Comparison of ENCODE assay signal across 20 cellular contexts in genomic region chr16:55756963-55757362, GRCh38.
A peak's percentile ranks its signal among the peaks of the same experiment; 100 is the strongest.
DNase-seq lines count a peak whose midpoint lies in the region; ATAC-seq and TF ChIP-seq lines count a peak whose summit lies in the region.
"Had no signal": no experiment of that assay in that cellular context is flagged by ENCODE, and none has a peak within 500 bp of the region (broad histone marks: within the 10 kb centered on the region; RNA-seq: fewer than 3 reads in every experiment).

No MANE protein-coding gene starts in this region.

- WGBS in right lobe of liver (ENCODE audit: insufficient coverage, low coverage, low lambda C conversion rate, missing lambda C conversion rate), result 69% methylated on average over 4 of the region's 4 CpGs
- WGBS in neuronal stem cell (ENCODE audit: extremely low coverage in 2 of 2, insufficient read length in 2 of 2, insufficient replicate concordance in 1 of 2), 2 donors, result no CpG with 5 or more reads among the region's 4 CpGs

- DNase-seq in HCEC 1CT, result peak; percentile 13
- DNase-seq in SKM-1 (lab: John Stamatoyannopoulos, UW; ENCODE audit: unreplicated experiment), result peak; percentile 53
- peak in 2 of 3 donors; percentile 58 to 73 for DNase-seq in right lobe of liver
- DNase-seq in neuronal stem cell (ENCODE audit: low spot score), result no peak
- no peak for DNase-seq in activated gamma-delta T cell treated with Interleukin-2 at 50 U/mL for 16 hours
- DNase-seq: Calu3; CD8-positive, alpha-beta memory T cell; DMS153; KG1; NCI-H1092; NCI-H1436; NCI-H187 treated with DMSO at 0.1 percent for 48 hours; NCI-H2107; OCI-M1; SW 1271; T-helper 17 cell had no signal

- H2BK12ac ChIP-seq in neuronal stem cell (ENCODE audit: low read length), result no peak overlapping the region

- intact Hi-C loops in right lobe of liver (cut with DNase I), result no loop called here

- no peak overlapping the region for H4K91ac ChIP-seq in neuronal stem cell (ENCODE audit: low read depth, low read length, poor library complexity)

- H4K8ac ChIP-seq in neuronal stem cell (ENCODE audit: low read depth, low read length), result no peak overlapping the region

- H2BK15ac ChIP-seq in neuronal stem cell (ENCODE audit: low read length), result no peak overlapping the region

- peak overlapping the region in 5 of 11 experiments; percentile 9 to 60 (median 48); a peak in 10 of 22 replicates for H3K27ac ChIP-seq in BLaER1 treated with 17β-estradiol and CSF1 and Interleukin-3, amounts not matched to agents 10 nM and 100 nM
- H3K27ac ChIP-seq in right lobe of liver, result peak overlapping the region in 1 of 3 donors; percentile 80
- no peak overlapping the region for H3K27ac ChIP-seq in neuronal stem cell (replicated peaks; ENCODE audit: low read length)

- no peaks in the 10 kb centered on the region for H3K36me3 ChIP-seq in BLaER1 treated with 17β-estradiol and CSF1 and Interleukin-3, amounts not matched to agents 10 nM and 100 nM
- H3K36me3 ChIP-seq in right lobe of liver (no peaks in the 10 kb centered on the region), neuronal stem cell (replicated peaks in 1 of 2; ENCODE audit: control insufficient read depth in 2 of 2, insufficient read depth in 2 of 2, low read length in 2 of 2) (no peaks in the 10 kb centered on the region)
- H3K36me3 ChIP-seq: HAP-1 had no signal

- no peaks in the 10 kb centered on the region for H3K27me3 ChIP-seq in BLaER1 treated with 17β-estradiol and CSF1 and Interleukin-3, amounts not matched to agents 10 nM and 100 nM
- H3K27me3 ChIP-seq in right lobe of liver (no peaks in the 10 kb centered on the region), neuronal stem cell (ENCODE audit: control insufficient read depth in 3 of 3, insufficient read depth in 3 of 3, low read depth in 1 of 3, low read length in 3 of 3) (peaks cover 0 to 11% (median 0%) of the 10 kb centered on the region in 3 experiments)

- no peak overlapping the region for H2AK5ac ChIP-seq in neuronal stem cell (ENCODE audit: low read depth, low read length)

- H3K4ac ChIP-seq in neuronal stem cell (ENCODE audit: low read length), result no peak overlapping the region

- peak overlapping the region in 1 of 11 experiments; percentile 3; a peak in 1 of 22 replicates for H3K9ac ChIP-seq in BLaER1 treated with 17β-estradiol and CSF1 and Interleukin-3, amounts not matched to agents 10 nM and 100 nM
- no peak overlapping the region for H3K9ac ChIP-seq in neuronal stem cell (ENCODE audit: low read depth, low read length, poor library complexity)

- H3K79me1 ChIP-seq in neuronal stem cell (ENCODE audit: low read depth, low read length), result no peaks in the 10 kb centered on the region

- no peak overlapping the region for H3K14ac ChIP-seq in neuronal stem cell (ENCODE audit: low read length)

- peaks cover 25 to 34% (median 30%) of the 10 kb centered on the region in 10 experiments for H3K4me1 ChIP-seq in BLaER1 treated with 17β-estradiol and CSF1 and Interleukin-3, amounts not matched to agents 10 nM and 100 nM
- H3K4me1 ChIP-seq in right lobe of liver, result peaks cover 0 to 31% (median 4%) of the 10 kb centered on the region in 4 donors
- peaks cover 0 to 3% of the 10 kb centered on the region in 2 donors for H3K4me1 ChIP-seq in neuronal stem cell (ENCODE audit: control insufficient read depth in 2 of 2, insufficient read depth in 1 of 2, low read depth in 1 of 2, low read length in 2 of 2)
- H3K4me1 ChIP-seq: HAP-1 had no signal

- no peak for TF ChIP-seq POLR2A in right lobe of liver (IDR thresholded peaks at IDR 0.05)

- H3K4me2 ChIP-seq in BLaER1 treated with 17β-estradiol and CSF1 and Interleukin-3, amounts not matched to agents 10 nM and 100 nM, result peak overlapping the region; percentile 0 to 74 (median 57); a peak in 19 of 22 replicates
- H3K4me2 ChIP-seq in neuronal stem cell (ENCODE audit: insufficient read depth, low read length, poor library complexity, severe bottlenecking), result no peak overlapping the region
- H3K4me2 ChIP-seq: GM23338 had no signal

- no peak overlapping the region for H2AFZ ChIP-seq in neuronal stem cell (ENCODE audit: low read length)
- H2AFZ ChIP-seq: GM23338 had no signal

- no peak overlapping the region for H3K23ac ChIP-seq in neuronal stem cell (ENCODE audit: low read depth, low read length, poor library complexity)

- no peak overlapping the region for H2BK120ac ChIP-seq in neuronal stem cell (ENCODE audit: low read depth, low read length)

- H2BK5ac ChIP-seq in neuronal stem cell (ENCODE audit: low read length), result no peak overlapping the region

- ATAC-seq in right lobe of liver (peak; percentile 18 to 61 (median 44)), HG03378 (IDR thresholded peaks at IDR 0.05; ENCODE audit: unreplicated experiment) (no peak)
- ATAC-seq: GM23338, T-helper 17 cell had no signal

- TF ChIP-seq CTCF in right lobe of liver (IDR thresholded peaks at IDR 0.05), result no peak

- no peak overlapping the region for H3K18ac ChIP-seq in neuronal stem cell (ENCODE audit: low read length)

- H3K9me3 ChIP-seq in BLaER1 treated with 17β-estradiol and CSF1 and Interleukin-3, amounts not matched to agents 10 nM and 100 nM (replicated peaks in 1 of 11), result peaks cover 24 to 63% (median 34%) of the 10 kb centered on the region in 11 experiments
- H3K9me3 ChIP-seq in right lobe of liver (no peaks in the 10 kb centered on the region), neuronal stem cell (replicated peaks in 1 of 2; ENCODE audit: control insufficient read depth in 2 of 2, insufficient read depth in 1 of 2, low read depth in 1 of 2, low read length in 2 of 2) (no peaks in the 10 kb centered on the region)
- H3K9me3 ChIP-seq: HAP-1 had no signal

- H3K4me3 ChIP-seq in BLaER1 treated with 17β-estradiol and CSF1 and Interleukin-3, amounts not matched to agents 10 nM and 100 nM, result no peak overlapping the region
- H3K4me3 ChIP-seq in right lobe of liver, result no peak overlapping the region
- H3K4me3 ChIP-seq in neuronal stem cell (ENCODE audit: low read length in 2 of 2), result no peak overlapping the region
- H3K4me3 ChIP-seq: GM23338, HAP-1 had no signal

- H4K20me1 ChIP-seq in BLaER1 treated with 17β-estradiol and CSF1 and Interleukin-3, amounts not matched to agents 10 nM and 100 nM, result no peaks in the 10 kb centered on the region

Comparison
In these comparisons a context has a peak if more than half of its experiments do, and no peak if none do; other contexts are left out.
1. DNase-seq: peak in HCEC 1CT (single experiment), SKM-1 (single experiment) and right lobe of liver (2 of 3); none in neuronal stem cell (single experiment) and activated gamma-delta T cell treated with Interleukin-2 at 50 U/mL for 16 hours (single experiment).